ENCODE assay signal across 11 cellular contexts in genomic region chr2:65252640-65253039, GRCh38. TPM values are rescaled to one million over a fixed set of nuclear protein-coding genes. Genes with fewer than 3 reads are reported as not detected.
DNase-seq lines count a peak whose midpoint lies in the region; ATAC-seq and TF ChIP-seq lines count a peak whose summit lies in the region.
"Had no signal": no experiment of that assay in that cellular context is flagged by ENCODE, and none has a peak within 500 bp of the region (broad histone marks: within the 10 kb centered on the region; RNA-seq: fewer than 3 reads in every experiment).

No MANE protein-coding gene starts in this region.

- H3K9me3 ChIP-seq in mucosa of descending colon, result no peaks in the 10 kb centered on the region
- H3K9me3 ChIP-seq: BLaER1, Caco-2 had no signal

- no peak for TF ChIP-seq CTCF in mucosa of descending colon (IDR thresholded peaks at IDR 0.05)

- H3K27ac Mint-ChIP-seq in activated CD4-positive, alpha-beta T cell treated with anti-CD3 and anti-CD28 coated beads, Interleukin-2, amount 10 ng/mL, durations not matched to agents 24 days and 14 days, result no peak overlapping the region
- H3K27ac Mint-ChIP-seq in effector memory CD8-positive, alpha-beta T cell, result no peak overlapping the region

- peak; percentile 64 for ATAC-seq in mucosa of descending colon
- ATAC-seq in effector memory CD8-positive, alpha-beta T cell (replicated peaks), result no peak

- POLR2A ChIA-PET in HEK293T (lab: Yijun Ruan, JAX), result interaction anchor here (1.0 kb wide), 1 partner anchor 11 kb away, joined by 4 read pairs; no protein-coding TSS in a partner anchor

- H3K4me3 Mint-ChIP-seq in activated CD4-positive, alpha-beta T cell treated with anti-CD3 and anti-CD28 coated beads, Interleukin-2, amount 10 ng/mL, durations not matched to agents 24 days and 14 days, result no peak overlapping the region
- no peak overlapping the region for H3K4me3 Mint-ChIP-seq in effector memory CD8-positive, alpha-beta T cell
- H3K4me3 Mint-ChIP-seq: H9 had no signal

- H3K9me3 Mint-ChIP-seq in activated CD4-positive, alpha-beta T cell treated with anti-CD3 and anti-CD28 coated beads, Interleukin-2, amount 10 ng/mL, durations not matched to agents 24 days and 14 days, result no peaks in the 10 kb centered on the region
- H3K9me3 Mint-ChIP-seq in effector memory CD8-positive, alpha-beta T cell, result no peaks in the 10 kb centered on the region
- H3K9me3 Mint-ChIP-seq: H9 had no signal

- H3K4me1 ChIP-seq in mucosa of descending colon (ENCODE audit: low read depth), result peaks cover 9% of the 10 kb centered on the region
- H3K4me1 ChIP-seq: BLaER1, Caco-2 had no signal

- peaks cover 9% of the 10 kb centered on the region for H3K4me1 Mint-ChIP-seq in activated CD4-positive, alpha-beta T cell treated with anti-CD3 and anti-CD28 coated beads, Interleukin-2, amount 10 ng/mL, durations not matched to agents 24 days and 14 days
- H3K4me1 Mint-ChIP-seq in effector memory CD8-positive, alpha-beta T cell (ENCODE audit: low read depth in 2 of 2), result peaks cover 12 to 38% of the 10 kb centered on the region in 2 donors
- H3K4me1 Mint-ChIP-seq: H9 had no signal

- peaks cover 49% of the 10 kb centered on the region for H3K36me3 Mint-ChIP-seq in activated CD4-positive, alpha-beta T cell treated with anti-CD3 and anti-CD28 coated beads, Interleukin-2, amount 10 ng/mL, durations not matched to agents 24 days and 14 days (ENCODE audit: low read depth)
- H3K36me3 Mint-ChIP-seq in effector memory CD8-positive, alpha-beta T cell (ENCODE audit: insufficient read depth), result peaks cover 83% of the 10 kb centered on the region

- H3K27me3 Mint-ChIP-seq in activated CD4-positive, alpha-beta T cell treated with anti-CD3 and anti-CD28 coated beads, Interleukin-2, amount 10 ng/mL, durations not matched to agents 24 days and 14 days, result no peaks in the 10 kb centered on the region
- no peaks in the 10 kb centered on the region for H3K27me3 Mint-ChIP-seq in effector memory CD8-positive, alpha-beta T cell

- intact Hi-C loops in activated CD4-positive, alpha-beta T cell treated with anti-CD3 and anti-CD28 coated beads, Interleukin-2, amount 10 ng/mL, durations not matched to agents 24 days and 14 days (cut with micrococcal nuclease), result no loop called here
- intact Hi-C loops in mucosa of descending colon (cut with DNase I, micrococcal nuclease), result no loop called here

- CTCF ChIA-PET in HEK293T (lab: Yijun Ruan, JAX), result interaction anchor here (0.7 kb wide), 1 partner anchor 177 kb away, joined by 3 read pairs; no protein-coding TSS in a partner anchor

- peak; percentile 35 for DNase-seq in activated CD4-positive, alpha-beta T cell treated with anti-CD3 and anti-CD28 coated beads, Interleukin-2, amount 10 ng/mL, durations not matched to agents 24 days and 14 days
- no peak for DNase-seq in activated CD4-positive, alpha-beta T cell treated with anti-CD3 and anti-CD28 coated beads for 4 hours
- DNase-seq in NCI-H526 treated with DMSO at 0.1 percent for 48 hours (lab: John Stamatoyannopoulos, UW) (peak; percentile 4), mucosa of descending colon (no peak), NCI-H146 (lab: John Stamatoyannopoulos, UW) (no peak), HEK293T (ENCODE audit: extremely low spot score) (no peak)
- no peak for DNase-seq in effector memory CD8-positive, alpha-beta T cell
- DNase-seq: 8988T, Caco-2, H9 had no signal

- no peaks in the 10 kb centered on the region for H3K36me3 ChIP-seq in mucosa of descending colon (ENCODE audit: low read depth)

- no peak overlapping the region for H3K4me3 ChIP-seq in mucosa of descending colon
- H3K4me3 ChIP-seq: BLaER1 had no signal

TF ChIP-seq in HEK293T, 16 proteins besides CTCF, POLR2A, EP300 and RAD21:
- TF ChIP-seq HDGF (IDR thresholded peaks at IDR 0.05; ENCODE audit: borderline replicate concordance) (no peak), FOXK2 (IDR thresholded peaks at IDR 0.05) (no peak), ELF4 (IDR thresholded peaks at IDR 0.05) (no peak), L3MBTL2 (conservative IDR thresholded peaks at IDR 0.05) (no peak), SUZ12 (IDR thresholded peaks at IDR 0.05) (no peak), FOXM1 (IDR thresholded peaks at IDR 0.05; ENCODE audit: borderline replicate concordance) (no peak), FOXA1 (IDR thresholded peaks at IDR 0.05) (no peak), TARDBP (IDR thresholded peaks at IDR 0.05) (no peak), LEF1 (IDR thresholded peaks at IDR 0.05; ENCODE audit: borderline replicate concordance) (no peak), SP1 (IDR thresholded peaks at IDR 0.05) (no peak), CTBP1 (IDR thresholded peaks at IDR 0.05; ENCODE audit: borderline replicate concordance) (no peak), NFRKB (IDR thresholded peaks at IDR 0.05) (no peak), ARNT (IDR thresholded peaks at IDR 0.05) (no peak), ZNF384 (IDR thresholded peaks at IDR 0.05) (no peak)
- TF ChIP-seq, protein P1, sequence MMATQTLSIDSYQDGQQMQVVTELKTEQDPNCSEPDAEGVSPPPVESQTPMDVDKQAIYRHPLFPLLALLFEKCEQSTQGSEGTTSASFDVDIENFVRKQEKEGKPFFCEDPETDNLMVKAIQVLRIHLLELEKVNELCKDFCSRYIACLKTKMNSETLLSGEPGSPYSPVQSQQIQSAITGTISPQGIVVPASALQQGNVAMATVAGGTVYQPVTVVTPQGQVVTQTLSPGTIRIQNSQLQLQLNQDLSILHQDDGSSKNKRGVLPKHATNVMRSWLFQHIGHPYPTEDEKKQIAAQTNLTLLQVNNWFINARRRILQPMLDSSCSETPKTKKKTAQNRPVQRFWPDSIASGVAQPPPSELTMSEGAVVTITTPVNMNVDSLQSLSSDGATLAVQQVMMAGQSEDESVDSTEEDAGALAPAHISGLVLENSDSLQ (IDR thresholded peaks at IDR 0.05), result no peak

RNA-seq across cellular contexts. Expression of gene ACTR2, which starts 25.0 kb away (rescaled TPM):
- 298 TPM in 2 replicates for total RNA-seq in activated CD4-positive, alpha-beta T cell treated with anti-CD3 and anti-CD28 coated beads, Interleukin-2, amount 10 ng/mL, durations not matched to agents 24 days and 14 days
- 100 to 1,000 TPM; 235 to 273 (median 268) TPM for total RNA-seq in mucosa of descending colon

Comparison
In these comparisons a context has a peak if more than half of its experiments do, and no peak if none do; other contexts are left out.
1. DNase-seq: peak in activated CD4-positive, alpha-beta T cell treated with anti-CD3 and anti-CD28 coated beads, Interleukin-2, amount 10 ng/mL, durations not matched to agents 24 days and 14 days (single experiment) and NCI-H526 treated with DMSO at 0.1 percent for 48 hours (single experiment); none in activated CD4-positive, alpha-beta T cell treated with anti-CD3 and anti-CD28 coated beads for 4 hours (0 of 2), mucosa of descending colon (0 of 3), effector memory CD8-positive, alpha-beta T cell (0 of 3), NCI-H146 (single experiment) and HEK293T (single experiment).